Comparison of ENCODE assay signal across 2 cellular contexts in the genomic region with DNA sequence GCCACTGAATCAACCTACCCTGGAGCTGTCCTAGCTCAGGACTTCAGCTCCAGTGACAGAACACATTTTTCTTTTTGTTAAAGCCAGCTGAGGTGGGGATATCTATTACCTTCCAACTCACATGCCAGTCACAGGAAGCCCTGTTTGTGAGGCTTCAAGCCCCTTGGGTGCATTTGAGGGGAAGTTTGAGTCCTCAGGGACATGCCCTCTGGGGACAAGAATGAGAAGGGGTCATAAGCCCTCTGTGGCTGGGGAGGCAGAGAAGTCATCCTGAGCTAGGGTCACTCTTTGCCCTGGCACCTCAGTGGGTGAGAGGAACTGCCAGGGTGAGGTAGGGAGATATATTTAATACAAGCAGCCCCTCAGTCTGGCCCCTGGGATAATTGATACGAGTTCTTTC.
TF ChIP-seq lines count a peak whose summit lies in the region.

No MANE protein-coding gene starts in this region.

TF ChIP-seq in H1, 55 proteins besides CTCF, POLR2A, EP300 and RAD21:
- TF ChIP-seq SUZ12 (IDR thresholded peaks at IDR 0.05; ENCODE audit: low read length): no peak
- TF ChIP-seq JUND (IDR thresholded peaks at IDR 0.05; ENCODE audit: low read length): no peak
- TF ChIP-seq ASH2L (IDR thresholded peaks at IDR 0.05; ENCODE audit: low read length): no peak
- no peak for TF ChIP-seq PHF8 (conservative IDR thresholded peaks at IDR 0.05; ENCODE audit: low read depth, low read length)
- TF ChIP-seq CHD2 (IDR thresholded peaks at IDR 0.05; ENCODE audit: low read length): no peak
- no peak for TF ChIP-seq KDM1A (IDR thresholded peaks at IDR 0.05; ENCODE audit: borderline replicate concordance, low read length)
- TF ChIP-seq SP2 (IDR thresholded peaks at IDR 0.05; ENCODE audit: low read length): no peak
- no peak for TF ChIP-seq RXRA (IDR thresholded peaks at IDR 0.05; ENCODE audit: insufficient read depth, low read depth, low read length)
- TF ChIP-seq EGR1 (IDR thresholded peaks at IDR 0.05; ENCODE audit: borderline replicate concordance, low read depth, low read length): no peak

TF ChIP-seq in HepG2, 621 proteins besides CTCF, POLR2A, EP300 and RAD21:
- TF ChIP-seq BRCA1 (CRISPR knock-in tag; IDR thresholded peaks at IDR 0.05): no peak
